ENCODE assay signal across 13 cellular contexts in the genomic region with DNA sequence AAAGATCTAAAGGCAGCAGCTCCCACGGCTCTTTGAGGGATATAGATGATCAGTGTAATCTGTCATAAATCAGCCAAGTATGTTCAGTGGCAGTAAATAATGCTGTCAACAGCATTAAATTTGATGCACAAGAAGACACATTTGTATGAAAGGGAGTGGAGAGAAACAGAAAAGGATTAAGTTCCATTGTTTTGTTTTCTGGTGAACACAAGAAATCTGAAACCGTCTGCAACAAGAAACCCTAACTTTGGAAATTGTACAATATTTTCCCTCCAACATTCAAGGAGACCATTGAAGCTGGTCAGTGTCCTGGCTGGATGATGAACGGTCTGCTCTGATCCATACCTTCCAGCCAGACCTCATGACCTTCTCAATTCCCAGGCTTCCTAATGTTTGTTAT. TPM values are rescaled to one million over a fixed set of nuclear protein-coding genes. Genes with fewer than 3 reads are reported as not detected.
A peak's percentile ranks its signal among the peaks of the same experiment; 100 is the strongest.
DNase-seq lines count a peak whose midpoint lies in the region; ATAC-seq and TF ChIP-seq lines count a peak whose summit lies in the region.
"Had no signal": no experiment of that assay in that cellular context is flagged by ENCODE, and none has a peak within 500 bp of the region (broad histone marks: within the 10 kb centered on the region; RNA-seq: fewer than 3 reads in every experiment).

No MANE protein-coding gene starts in this region.

- POLR2A ChIA-PET in activated CD4-positive, alpha-beta T cell treated with anti-CD3 and anti-CD28 coated beads for 36 hours (lab: Charles Lee): no interaction called here
- POLR2A ChIA-PET in RWPE1 (lab: Yijun Ruan, JAX; ENCODE audit: low non-redundant PET): no interaction called here

- 74 to 82% methylated on average over 3 of the region's 3 CpGs for WGBS in upper lobe of left lung, 2 donors

- ATAC-seq in activated T-cell treated with anti-CD3 and anti-CD28 coated beads, Interleukin-2, amount 50 U/mL, for 4 hours: no peak
- ATAC-seq in natural killer cell (no peak), upper lobe of left lung (ENCODE audit: low FRiP score in 2 of 2) (no peak)
- no peak for ATAC-seq in activated CD4-positive, alpha-beta T cell treated with anti-CD3 and anti-CD28 coated beads for 36 hours

- H3K4me1 ChIP-seq in upper lobe of left lung: peaks cover 18 to 33% (median 30%) of the 10 kb centered on the region in 4 donors
- H3K4me1 ChIP-seq: body of pancreas had no signal

- no peaks in the 10 kb centered on the region for H3K9me3 ChIP-seq in upper lobe of left lung
- H3K9me3 ChIP-seq: body of pancreas had no signal

- TF ChIP-seq EP300 in upper lobe of left lung (IDR thresholded peaks at IDR 0.05): no peak

- no peak overlapping the region for H3K4me3 ChIP-seq in upper lobe of left lung
- H3K4me3 ChIP-seq: body of pancreas had no signal

- H3K27ac ChIP-seq in upper lobe of left lung (peak overlapping the region; percentile 10 to 65 (median 28)), RWPE1 (no peak overlapping the region; the same call in 1 of the 2 replicates)
- H3K27ac ChIP-seq: body of pancreas had no signal

- H3K27me3 Mint-ChIP-seq in activated T-cell treated with anti-CD3 and anti-CD28 coated beads, Interleukin-2, amount 50 U/mL, for 4 hours (ENCODE audit: low read depth): no peaks in the 10 kb centered on the region
- H3K27me3 Mint-ChIP-seq in chondrocyte (ENCODE audit: low read depth) (no peaks in the 10 kb centered on the region), natural killer cell (ENCODE audit: low read depth in 2 of 2) (no peaks in the 10 kb centered on the region)
- H3K27me3 Mint-ChIP-seq in activated CD4-positive, alpha-beta T cell treated with anti-CD3 and anti-CD28 coated beads for 36 hours: no peaks in the 10 kb centered on the region
- H3K27me3 Mint-ChIP-seq: naive thymus-derived CD8-positive, alpha-beta T cell had no signal

- H3K4me1 Mint-ChIP-seq in activated T-cell treated with anti-CD3 and anti-CD28 coated beads, Interleukin-2, amount 50 U/mL, for 4 hours (ENCODE audit: low read depth): peaks cover 45% of the 10 kb centered on the region
- H3K4me1 Mint-ChIP-seq in chondrocyte (ENCODE audit: low read depth): peaks cover 74% of the 10 kb centered on the region
- H3K4me1 Mint-ChIP-seq in natural killer cell: peaks cover 31 to 41% of the 10 kb centered on the region in 2 donors
- peaks cover 43% of the 10 kb centered on the region for H3K4me1 Mint-ChIP-seq in activated CD4-positive, alpha-beta T cell treated with anti-CD3 and anti-CD28 coated beads for 36 hours

- peak overlapping the region; percentile 63 for H3K27ac Mint-ChIP-seq in chondrocyte (ENCODE audit: unreplicated experiment)
- peak overlapping the region; percentile 66 to 77 for H3K27ac Mint-ChIP-seq in natural killer cell
- no peak overlapping the region for H3K27ac Mint-ChIP-seq in activated CD4-positive, alpha-beta T cell treated with anti-CD3 and anti-CD28 coated beads for 36 hours

- H3K27me3 ChIP-seq in upper lobe of left lung: no peaks in the 10 kb centered on the region
- H3K27me3 ChIP-seq: body of pancreas had no signal

- H3K36me3 ChIP-seq in upper lobe of left lung: no peaks in the 10 kb centered on the region

- DNase-seq in activated T-cell treated with anti-CD3 and anti-CD28 coated beads, Interleukin-2, amount 50 U/mL, for 4 hours: no peak
- no peak for DNase-seq in activated T-cell treated with anti-CD3 and anti-CD28 coated beads, Interleukin-2, amount 50 U/mL, for 1 hour
- no peak for DNase-seq in chondrocyte (ENCODE audit: low spot score)
- DNase-seq in natural killer cell: no peak
- DNase-seq in upper lobe of left lung: no peak
- no peak for DNase-seq in activated CD4-positive, alpha-beta T cell treated with anti-CD3 and anti-CD28 coated beads for 36 hours
- no peak for DNase-seq in NCI-H510A (lab: John Stamatoyannopoulos, UW)
- no peak for DNase-seq in RWPE1 (ENCODE audit: low spot score)
- DNase-seq: NCI-H1105 treated with DMSO at 0.1 percent for 48 hours, NCI-H2227 treated with DMSO at 0.1 percent for 48 hours had no signal

- CTCF ChIA-PET in activated CD4-positive, alpha-beta T cell treated with anti-CD3 and anti-CD28 coated beads for 36 hours (lab: Charles Lee): interaction anchor here (0.7 to 1.0 kb wide), 3 partner anchors 158 to 264 kb away, joined by 3 read pairs; no protein-coding TSS in a partner anchor
- CTCF ChIA-PET in RWPE1 (lab: Yijun Ruan, JAX): interaction anchor here (1.2 kb wide), 1 partner anchor 22 kb away, joined by 3 read pairs; no protein-coding TSS in a partner anchor

- peak overlapping the region; percentile 27 for H3K4me3 Mint-ChIP-seq in activated T-cell treated with anti-CD3 and anti-CD28 coated beads, Interleukin-2, amount 50 U/mL, for 4 hours
- H3K4me3 Mint-ChIP-seq in chondrocyte (ENCODE audit: unreplicated experiment) (no peak overlapping the region), natural killer cell (peak overlapping the region; percentile 80)
- H3K4me3 Mint-ChIP-seq in activated CD4-positive, alpha-beta T cell treated with anti-CD3 and anti-CD28 coated beads for 36 hours: no peak overlapping the region

- TF ChIP-seq CTCF in chondrocyte (IDR thresholded peaks at IDR 0.05): no peak
- TF ChIP-seq CTCF in natural killer cell (IDR thresholded peaks at IDR 0.05): no peak
- TF ChIP-seq CTCF in upper lobe of left lung (IDR thresholded peaks at IDR 0.05): no peak
- no peak for TF ChIP-seq CTCF in RWPE1 (conservative IDR thresholded peaks at IDR 0.05; ENCODE audit: low read depth)

- intact Hi-C loops in natural killer cell (cut with micrococcal nuclease): no loop called here
- intact Hi-C loops in activated CD4-positive, alpha-beta T cell treated with anti-CD3 and anti-CD28 coated beads for 36 hours (cut with DNase I, micrococcal nuclease): loop anchor here in 1 of 2 experiments (2.0 to 5.0 kb wide), 2 partner anchors 399 to 1743 kb away; no protein-coding TSS in a partner anchor

- TF ChIP-seq POLR2A in upper lobe of left lung (IDR thresholded peaks at IDR 0.05): no peak

- H3K36me3 Mint-ChIP-seq in activated T-cell treated with anti-CD3 and anti-CD28 coated beads, Interleukin-2, amount 50 U/mL, for 4 hours (ENCODE audit: insufficient read depth): no peaks in the 10 kb centered on the region
- H3K36me3 Mint-ChIP-seq in chondrocyte (ENCODE audit: low read depth) (no peaks in the 10 kb centered on the region), natural killer cell (no peaks in the 10 kb centered on the region)
- H3K36me3 Mint-ChIP-seq in activated CD4-positive, alpha-beta T cell treated with anti-CD3 and anti-CD28 coated beads for 36 hours (ENCODE audit: low read depth): no peaks in the 10 kb centered on the region
- H3K36me3 Mint-ChIP-seq: naive thymus-derived CD8-positive, alpha-beta T cell had no signal

- no peaks in the 10 kb centered on the region for H3K9me3 Mint-ChIP-seq in activated T-cell treated with anti-CD3 and anti-CD28 coated beads, Interleukin-2, amount 50 U/mL, for 4 hours
- H3K9me3 Mint-ChIP-seq in chondrocyte (ENCODE audit: low read depth) (no peaks in the 10 kb centered on the region), natural killer cell (no peaks in the 10 kb centered on the region)
- no peaks in the 10 kb centered on the region for H3K9me3 Mint-ChIP-seq in activated CD4-positive, alpha-beta T cell treated with anti-CD3 and anti-CD28 coated beads for 36 hours (ENCODE audit: low read depth)
- H3K9me3 Mint-ChIP-seq: effector memory CD8-positive, alpha-beta T cell; naive thymus-derived CD8-positive, alpha-beta T cell had no signal

RNA-seq across cellular contexts. Expression of a gene that starts 27.6 kb away (rescaled TPM):
- not detected for total RNA-seq in activated T-cell treated with anti-CD3 and anti-CD28 coated beads, Interleukin-2, amount 50 U/mL, for 4 hours
- total RNA-seq in chondrocyte: 0.33 to 1.0 TPM (median 0.53 TPM) in 3 replicates
- not detected for total RNA-seq in natural killer cell
- total RNA-seq in upper lobe of left lung: 10 to 100 TPM in 2 of 6 donors, 1 to 10 TPM in 4; 2.3 to 13.3 (median 7.9) TPM
- total RNA-seq in activated CD4-positive, alpha-beta T cell treated with anti-CD3 and anti-CD28 coated beads for 36 hours: not detected
- total RNA-seq: naive thymus-derived CD8-positive, alpha-beta T cell had no signal

Comparison
In these comparisons a context has a peak if more than half of its experiments do, and no peak if none do; other contexts are left out.
1. H3K4me3 Mint-ChIP-seq: peak in activated T-cell treated with anti-CD3 and anti-CD28 coated beads, Interleukin-2, amount 50 U/mL, for 4 hours (single experiment) and natural killer cell (single experiment); none in chondrocyte (single experiment) and activated CD4-positive, alpha-beta T cell treated with anti-CD3 and anti-CD28 coated beads for 36 hours (single experiment).